ENCODE assay signal across 9 cellular contexts in the genomic region with DNA sequence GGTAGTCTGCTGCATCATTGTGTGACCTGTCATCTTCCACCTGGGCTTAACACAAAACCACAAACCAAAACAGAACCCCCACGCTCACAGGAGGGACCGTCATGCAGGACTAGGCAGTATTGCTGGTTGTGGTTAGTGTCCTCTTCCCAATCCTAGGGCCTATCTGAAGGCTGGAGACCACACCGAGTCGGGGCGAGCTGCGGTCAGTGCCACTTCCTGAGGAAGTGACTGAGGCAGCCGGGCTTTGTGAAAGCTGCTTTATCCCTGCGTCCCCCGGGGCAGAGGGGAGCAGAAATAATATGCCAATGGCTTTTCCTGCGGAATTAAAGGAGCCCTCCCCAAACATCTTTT. TPM values are rescaled to one million over a fixed set of nuclear protein-coding genes. Genes with fewer than 3 reads are reported as not detected.
DNase-seq lines count a peak whose midpoint lies in the region; ATAC-seq and TF ChIP-seq lines count a peak whose summit lies in the region.
"Had no signal": no experiment of that assay in that cellular context is flagged by ENCODE, and none has a peak within 500 bp of the region (broad histone marks: within the 10 kb centered on the region; RNA-seq: fewer than 3 reads in every experiment).

No MANE protein-coding gene starts in this region.

- peaks cover 14% of the 10 kb centered on the region for H3K27me3 ChIP-seq in HL-60 (ENCODE audit: insufficient read depth, poor library complexity, severe bottlenecking)
- no peaks in the 10 kb centered on the region for H3K27me3 ChIP-seq in right cardiac atrium (ENCODE audit: control insufficient read depth, insufficient read depth)

- POLR2A ChIA-PET in activated CD8-positive, alpha-beta T cell treated with anti-CD3 and anti-CD28 coated beads, Interleukin-2, amount 10 ng/mL, durations not matched to agents 7 days and 5 days (lab: Charles Lee) = no interaction called here

- DNase-seq in activated CD4-positive, alpha-beta T cell treated with anti-CD3 and anti-CD28 coated beads, Interleukin-2, amount 50 U/mL, for 48 hours = peak; percentile 17 to 33
- DNase-seq in activated CD4-positive, alpha-beta T cell treated with anti-CD3 and anti-CD28 coated beads, Interleukin-2, amount 50 U/mL, for 4 hours = no peak
- DNase-seq in HL-60 (ENCODE audit: low read depth in 1 of 2, low spot score in 1 of 2) (peak; percentile 81 to 95), right cardiac atrium (peak; percentile 78 to 88 (median 88)), NCI-H1417 treated with DMSO at 0.1 percent for 48 hours (lab: John Stamatoyannopoulos, UW) (no peak), COR-L47 (lab: John Stamatoyannopoulos, UW) (no peak)
- DNase-seq in activated CD8-positive, alpha-beta T cell treated with anti-CD3 and anti-CD28 coated beads, Interleukin-2, amount 10 ng/mL, durations not matched to agents 7 days and 5 days = peak; percentile 38

- no peaks in the 10 kb centered on the region for H3K9me3 Mint-ChIP-seq in activated CD8-positive, alpha-beta T cell treated with anti-CD3 and anti-CD28 coated beads, Interleukin-2, amount 10 ng/mL, durations not matched to agents 7 days and 5 days (ENCODE audit: insufficient read depth)
- H3K9me3 Mint-ChIP-seq in stimulated activated memory B cell treated with anti-CD40 and anti-IgM and Interleukin-4, amounts not matched to agents 10 μg/mL and 1 μg/mL and 100 μg/mL, for 72 hours = no peaks in the 10 kb centered on the region

- no peaks in the 10 kb centered on the region for H3K36me3 Mint-ChIP-seq in activated CD8-positive, alpha-beta T cell treated with anti-CD3 and anti-CD28 coated beads, Interleukin-2, amount 10 ng/mL, durations not matched to agents 7 days and 5 days (ENCODE audit: low read depth)
- peaks cover 34% of the 10 kb centered on the region for H3K36me3 Mint-ChIP-seq in stimulated activated memory B cell treated with anti-CD40 and anti-IgM and Interleukin-4, amounts not matched to agents 10 μg/mL and 1 μg/mL and 100 μg/mL, for 72 hours

- no peak overlapping the region for H3K4me3 ChIP-seq in HL-60 (replicated peaks; ENCODE audit: insufficient read depth, low read length)
- H3K4me3 ChIP-seq in right cardiac atrium (ENCODE audit: low read length) = no peak overlapping the region

- no peak overlapping the region for H3K4me3 Mint-ChIP-seq in activated CD8-positive, alpha-beta T cell treated with anti-CD3 and anti-CD28 coated beads, Interleukin-2, amount 10 ng/mL, durations not matched to agents 7 days and 5 days
- H3K4me3 Mint-ChIP-seq in stimulated activated memory B cell treated with anti-CD40 and anti-IgM and Interleukin-4, amounts not matched to agents 10 μg/mL and 1 μg/mL and 100 μg/mL, for 72 hours = peak overlapping the region; percentile 37

- ATAC-seq in activated CD8-positive, alpha-beta T cell treated with anti-CD3 and anti-CD28 coated beads, Interleukin-2, amount 10 ng/mL, durations not matched to agents 7 days and 5 days = peak; percentile 51
- peak; percentile 93 to 94 for ATAC-seq in right cardiac atrium
- ATAC-seq in stimulated activated memory B cell treated with anti-CD40 and anti-IgM and Interleukin-4, amounts not matched to agents 10 μg/mL and 1 μg/mL and 100 μg/mL, for 72 hours = peak; percentile 95

- peaks cover 17% of the 10 kb centered on the region for H3K27me3 Mint-ChIP-seq in activated CD8-positive, alpha-beta T cell treated with anti-CD3 and anti-CD28 coated beads, Interleukin-2, amount 10 ng/mL, durations not matched to agents 7 days and 5 days (ENCODE audit: low read depth)
- no peaks in the 10 kb centered on the region for H3K27me3 Mint-ChIP-seq in stimulated activated memory B cell treated with anti-CD40 and anti-IgM and Interleukin-4, amounts not matched to agents 10 μg/mL and 1 μg/mL and 100 μg/mL, for 72 hours

- H3K27ac ChIP-seq in HL-60 (replicated peaks) (no peak overlapping the region), right cardiac atrium (ENCODE audit: low read length) (peak overlapping the region; percentile 92)
- H3K27ac ChIP-seq: C4-2B had no signal

- H3K4me1 ChIP-seq in right cardiac atrium (ENCODE audit: control insufficient read depth, insufficient read depth, low read length) = peaks cover 2% of the 10 kb centered on the region

- CTCF ChIA-PET in activated CD8-positive, alpha-beta T cell treated with anti-CD3 and anti-CD28 coated beads, Interleukin-2, amount 10 ng/mL, durations not matched to agents 7 days and 5 days (lab: Charles Lee) = no interaction called here

- 27% methylated on average over 10 of the region's 10 CpGs for WGBS in right cardiac atrium

- TF ChIP-seq CTCF in HL-60 (IDR thresholded peaks at IDR 0.05; ENCODE audit: insufficient read depth, low read length) = no peak

- H3K27ac Mint-ChIP-seq in activated CD8-positive, alpha-beta T cell treated with anti-CD3 and anti-CD28 coated beads, Interleukin-2, amount 10 ng/mL, durations not matched to agents 7 days and 5 days = no peak overlapping the region
- peak overlapping the region; percentile 82 for H3K27ac Mint-ChIP-seq in stimulated activated memory B cell treated with anti-CD40 and anti-IgM and Interleukin-4, amounts not matched to agents 10 μg/mL and 1 μg/mL and 100 μg/mL, for 72 hours

- no peaks in the 10 kb centered on the region for H3K9me3 ChIP-seq in right cardiac atrium (ENCODE audit: control insufficient read depth, low read length)

- intact Hi-C loops in right cardiac atrium (cut with DNase I) = no loop called here

- peaks cover 17% of the 10 kb centered on the region for H3K4me1 Mint-ChIP-seq in activated CD8-positive, alpha-beta T cell treated with anti-CD3 and anti-CD28 coated beads, Interleukin-2, amount 10 ng/mL, durations not matched to agents 7 days and 5 days (ENCODE audit: low read depth)
- peaks cover 41% of the 10 kb centered on the region for H3K4me1 Mint-ChIP-seq in stimulated activated memory B cell treated with anti-CD40 and anti-IgM and Interleukin-4, amounts not matched to agents 10 μg/mL and 1 μg/mL and 100 μg/mL, for 72 hours

RNA-seq across cellular contexts. Expression of a gene that starts 22.9 kb away (rescaled TPM):
- total RNA-seq in activated CD8-positive, alpha-beta T cell treated with anti-CD3 and anti-CD28 coated beads, Interleukin-2, amount 10 ng/mL, durations not matched to agents 7 days and 5 days = under 1 TPM; 0.50 to 0.91 TPM
- total RNA-seq in right cardiac atrium = 10 to 100 TPM; 70.5 to 87.9 (median 75.9) TPM
- 21.1 TPM for polyA plus RNA-seq in right cardiac atrium

Comparison
In these comparisons a context has a peak if more than half of its experiments do, and no peak if none do; other contexts are left out.
1. DNase-seq: peak in activated CD4-positive, alpha-beta T cell treated with anti-CD3 and anti-CD28 coated beads, Interleukin-2, amount 50 U/mL, for 48 hours (2 of 2), HL-60 (2 of 2), activated CD8-positive, alpha-beta T cell treated with anti-CD3 and anti-CD28 coated beads, Interleukin-2, amount 10 ng/mL, durations not matched to agents 7 days and 5 days (single experiment) and right cardiac atrium (3 of 3); none in activated CD4-positive, alpha-beta T cell treated with anti-CD3 and anti-CD28 coated beads, Interleukin-2, amount 50 U/mL, for 4 hours (0 of 2), NCI-H1417 treated with DMSO at 0.1 percent for 48 hours (single experiment) and COR-L47 (single experiment).
2. RNA of a gene that starts 22.9 kb away (total RNA-seq): 70.5 to 87.9 TPM in right cardiac atrium; 0.50 to 0.91 TPM in activated CD8-positive, alpha-beta T cell treated with anti-CD3 and anti-CD28 coated beads, Interleukin-2, amount 10 ng/mL, durations not matched to agents 7 days and 5 days; every median in the first group is over 10 times any median in the second.
3. Peak in every context shown above with its lines, with median percentiles within 50 percentile points of each other: ATAC-seq.